ENCODE assay signal across 10 cellular contexts in genomic region chr6:52417675-52418111, GRCh38. TPM values are rescaled to one million over a fixed set of nuclear protein-coding genes. Genes with fewer than 3 reads are reported as not detected.
A peak's percentile ranks its signal among the peaks of the same experiment; 100 is the strongest.
DNase-seq lines count a peak whose midpoint lies in the region; ATAC-seq and TF ChIP-seq lines count a peak whose summit lies in the region.
"Had no signal": no experiment of that assay in that cellular context is flagged by ENCODE, and none has a peak within 500 bp of the region (broad histone marks: within the 10 kb centered on the region; RNA-seq: fewer than 3 reads in every experiment).

No MANE protein-coding gene starts in this region.

- DNase-seq in HAP-1 (ENCODE audit: low spot score in 2 of 2) (peak; percentile 40 to 50), SK-MEL-5 (ENCODE audit: low read depth, low spot score) (peak; percentile 50), fibroblast of villous mesenchyme (ENCODE audit: low read depth) (peak; percentile 64)
- no peak for DNase-seq in stimulated activated naive CD8-positive, alpha-beta T cell treated with anti-CD3 and anti-CD28 coated beads, Interleukin-15, amount 100 ng/mL, for 72 hours
- DNase-seq: activated CD4-positive, alpha-beta T cell treated with anti-CD3 and anti-CD28 coated beads, Interleukin-2, amount 50 U/mL, for 1 hour; mucosa of descending colon had no signal

- no peak for TF ChIP-seq CTCF in fibroblast of villous mesenchyme (IDR thresholded peaks at IDR 0.05; ENCODE audit: insufficient read depth, low read depth, low read length)

- H3K27ac Mint-ChIP-seq in stimulated activated naive CD8-positive, alpha-beta T cell treated with anti-CD3 and anti-CD28 coated beads, Interleukin-15, amount 100 ng/mL, for 72 hours, result no peak overlapping the region

- H3K36me3 ChIP-seq in HAP-1 (replicated peaks) (no peaks in the 10 kb centered on the region), skeletal muscle satellite cell (ENCODE audit: insufficient read depth, low read length) (no peaks in the 10 kb centered on the region)

- H3K4me2 ChIP-seq in skeletal muscle satellite cell (ENCODE audit: low read length), result peak overlapping the region; percentile 56

- H3K27me3 ChIP-seq in HAP-1 (ENCODE audit: low read depth) (no peaks in the 10 kb centered on the region), skeletal muscle satellite cell (ENCODE audit: control insufficient read depth, insufficient read depth, low read length) (no peaks in the 10 kb centered on the region)

- H3K9ac ChIP-seq in skeletal muscle satellite cell (ENCODE audit: low read depth, low read length), result peak overlapping the region; percentile 60

- no peaks in the 10 kb centered on the region for H3K9me3 ChIP-seq in HAP-1
- no peaks in the 10 kb centered on the region for H3K9me3 ChIP-seq in skeletal muscle satellite cell (replicated peaks; ENCODE audit: low read length)
- H3K9me3 ChIP-seq: mucosa of descending colon had no signal

- in situ Hi-C loops in HAP-1 (cut with MboI; ENCODE audit: low sequenced_read_pairs), result loop anchor here (5.0 kb wide), 1 partner anchor 245 kb away; no protein-coding TSS in a partner anchor
- in situ Hi-C loops in SK-MEL-5 (cut with HindIII; ENCODE audit: low pct_unique_long_range_greater_than_20kb, low sequenced_read_pairs), result loop anchor here (25.0 kb wide), 1 partner anchor 245 kb away; the partner anchor contains the start of gene TMEM14A

- H3K4me1 ChIP-seq in HAP-1 (peaks cover 15% of the 10 kb centered on the region), skeletal muscle satellite cell (ENCODE audit: control insufficient read depth, insufficient read depth, low read length) (peaks cover 54% of the 10 kb centered on the region)

- no peaks in the 10 kb centered on the region for H3K9me3 Mint-ChIP-seq in stimulated activated naive CD8-positive, alpha-beta T cell treated with anti-CD3 and anti-CD28 coated beads, Interleukin-15, amount 100 ng/mL, for 72 hours

- H3K27me3 Mint-ChIP-seq in stimulated activated naive CD8-positive, alpha-beta T cell treated with anti-CD3 and anti-CD28 coated beads, Interleukin-15, amount 100 ng/mL, for 72 hours, result no peaks in the 10 kb centered on the region

- no peak overlapping the region for H3K4me3 Mint-ChIP-seq in stimulated activated naive CD8-positive, alpha-beta T cell treated with anti-CD3 and anti-CD28 coated beads, Interleukin-15, amount 100 ng/mL, for 72 hours

- no peak overlapping the region for H3K4me3 ChIP-seq in HAP-1
- no peak overlapping the region for H3K4me3 ChIP-seq in fibroblast of villous mesenchyme (ENCODE audit: low read depth, low read length)
- no peak overlapping the region for H3K4me3 ChIP-seq in skeletal muscle satellite cell (ENCODE audit: low read length)
- H3K4me3 ChIP-seq: mucosa of descending colon had no signal

- H3K4me1 Mint-ChIP-seq in stimulated activated naive CD8-positive, alpha-beta T cell treated with anti-CD3 and anti-CD28 coated beads, Interleukin-15, amount 100 ng/mL, for 72 hours, result peaks cover 48% of the 10 kb centered on the region

- ATAC-seq in GM18909 (IDR thresholded peaks at IDR 0.05; ENCODE audit: poor library complexity, unreplicated experiment), result no peak
- ATAC-seq in HG03196 (IDR thresholded peaks at IDR 0.05; ENCODE audit: unreplicated experiment), result no peak
- no peak for ATAC-seq in stimulated activated naive CD8-positive, alpha-beta T cell treated with anti-CD3 and anti-CD28 coated beads, Interleukin-15, amount 100 ng/mL, for 72 hours
- ATAC-seq in GM21447 (IDR thresholded peaks at IDR 0.05; ENCODE audit: unreplicated experiment), result no peak
- ATAC-seq: mucosa of descending colon had no signal

RNA-seq across cellular contexts. Expression of gene EFHC1, which starts 2.4 kb away (rescaled TPM):
- 14.1 and 23.7 TPM in 2 replicates for total RNA-seq in SK-MEL-5 (2014; rRNA removed; shearing (Covaris generic))
- 6.0 and 12.0 TPM in 2 replicates for polyA plus RNA-seq in SK-MEL-5 (2015; cell fraction: cytosol; rRNA removed)
- polyA plus RNA-seq in SK-MEL-5 (2015; cell fraction: nucleus; rRNA removed), result 259 and 284 TPM in 2 replicates
- total RNA-seq in fibroblast of villous mesenchyme, result 15.8 and 21.6 TPM in 2 replicates
- total RNA-seq in skeletal muscle satellite cell (2012; rRNA removed), result 13.7 and 15.7 TPM in 2 replicates

RNA-seq across cellular contexts. Expression of gene PAQR8, which starts 55.7 kb away (rescaled TPM):
- total RNA-seq in SK-MEL-5 (2014; rRNA removed; shearing (Covaris generic)), result 25.7 and 25.8 TPM in 2 replicates
- 27.8 and 34.8 TPM in 2 replicates for polyA plus RNA-seq in SK-MEL-5 (2015; cell fraction: cytosol; rRNA removed)
- polyA plus RNA-seq in SK-MEL-5 (2015; cell fraction: nucleus; rRNA removed), result 8.2 and 9.4 TPM in 2 replicates
- total RNA-seq in fibroblast of villous mesenchyme, result 3.2 and 4.7 TPM in 2 replicates
- total RNA-seq in skeletal muscle satellite cell (2012; rRNA removed), result 2.0 and 3.0 TPM in 2 replicates

Comparison
In these comparisons a context has a peak if more than half of its experiments do, and no peak if none do; other contexts are left out.
1. DNase-seq: peak in HAP-1 (2 of 2), SK-MEL-5 (single experiment) and fibroblast of villous mesenchyme (single experiment); none in stimulated activated naive CD8-positive, alpha-beta T cell treated with anti-CD3 and anti-CD28 coated beads, Interleukin-15, amount 100 ng/mL, for 72 hours (0 of 2).